ENCODE assay signal across 32 cellular contexts in genomic region chr2:137976274-137976673, GRCh38. TPM values are rescaled to one million over a fixed set of nuclear protein-coding genes. Genes with fewer than 3 reads are reported as not detected.
A peak's percentile ranks its signal among the peaks of the same experiment; 100 is the strongest.
DNase-seq lines count a peak whose midpoint lies in the region; ATAC-seq, FAIRE-seq and TF ChIP-seq lines count a peak whose summit lies in the region.
"Had no signal": no experiment of that assay in that cellular context is flagged by ENCODE, and none has a peak within 500 bp of the region (broad histone marks: within the 10 kb centered on the region; RNA-seq: fewer than 3 reads in every experiment).

No MANE protein-coding gene starts in this region.

- H3K27me3 ChIP-seq in hepatocyte (no peaks in the 10 kb centered on the region), prostate gland (replicated peaks; ENCODE audit: insufficient read depth) (no peaks in the 10 kb centered on the region)
- H3K27me3 ChIP-seq: cardiac muscle cell, sigmoid colon, upper lobe of left lung had no signal

- H3K27ac Mint-ChIP-seq in stimulated activated naive CD8-positive, alpha-beta T cell treated with anti-CD3 and anti-CD28 coated beads, Interleukin-15, amount 100 ng/mL, for 72 hours: no peak overlapping the region
- H3K27ac Mint-ChIP-seq: activated CD4-positive, alpha-beta memory T cell treated with anti-CD3 and anti-CD28 coated beads, Interleukin-2, amount 10 ng/mL, durations not matched to agents 7 days and 5 days; activated naive CD4-positive, alpha-beta T cell treated with anti-CD3 and anti-CD28 coated beads, Interleukin-2, amount 50 U/mL, for 24 hours; activated T-helper 2 cell treated with anti-CD3 and anti-CD28 coated beads, Interferon-gamma antibody, Interleukin-2, Interleukin-4, amounts not matched to agents 10 μg/mL and 5 μg/mL and 100 μg/mL, durations not matched to agents 14 hours and 24 hours and 36 hours; CD8-positive, alpha-beta T cell; effector memory CD8-positive, alpha-beta T cell had no signal

- H3K4me1 ChIP-seq in hepatocyte (ENCODE audit: insufficient read depth): peaks cover 14% of the 10 kb centered on the region
- H3K4me1 ChIP-seq in prostate gland (replicated peaks): peaks cover 5% of the 10 kb centered on the region
- H3K4me1 ChIP-seq: A549, sigmoid colon had no signal

- no peaks in the 10 kb centered on the region for H3K9me2 ChIP-seq in hepatocyte (replicated peaks; ENCODE audit: insufficient read depth)

- H2AFZ ChIP-seq in hepatocyte: no peak overlapping the region

- no peaks in the 10 kb centered on the region for H3K4me1 Mint-ChIP-seq in stimulated activated naive CD8-positive, alpha-beta T cell treated with anti-CD3 and anti-CD28 coated beads, Interleukin-15, amount 100 ng/mL, for 72 hours
- H3K4me1 Mint-ChIP-seq: activated CD4-positive, alpha-beta memory T cell treated with anti-CD3 and anti-CD28 coated beads, Interleukin-2, amount 10 ng/mL, durations not matched to agents 7 days and 5 days; activated naive CD4-positive, alpha-beta T cell treated with anti-CD3 and anti-CD28 coated beads, Interleukin-2, amount 50 U/mL, for 24 hours had no signal

- H4K20me1 ChIP-seq in hepatocyte (ENCODE audit: insufficient read depth, poor library complexity, severe bottlenecking): no peaks in the 10 kb centered on the region

- 74% methylated on average over 3 of the region's 3 CpGs for WGBS in hepatocyte (ENCODE audit: low lambda C conversion rate, missing lambda C conversion rate)
- 86% methylated on average over 3 of the region's 3 CpGs for WGBS in prostate gland

- TF ChIP-seq CTCF in 22Rv1 (IDR thresholded peaks at IDR 0.05): no peak
- TF ChIP-seq CTCF in VCaP (conservative IDR thresholded peaks at IDR 0.05): no peak
- no peak for TF ChIP-seq CTCF in hepatocyte (IDR thresholded peaks at IDR 0.05; ENCODE audit: poor library complexity)
- no peak for TF ChIP-seq CTCF in prostate gland (IDR thresholded peaks at IDR 0.05)

- ATAC-seq in stimulated activated naive CD8-positive, alpha-beta T cell treated with anti-CD3 and anti-CD28 coated beads, Interleukin-15, amount 100 ng/mL, for 72 hours: no peak
- ATAC-seq in GM18498 (IDR thresholded peaks at IDR 0.05; ENCODE audit: unreplicated experiment): no peak
- ATAC-seq: A549; CD8-positive, alpha-beta T cell; effector memory CD8-positive, alpha-beta T cell; GM12878; left ventricle myocardium superior had no signal

- H3K79me2 ChIP-seq in hepatocyte: no peaks in the 10 kb centered on the region

- TF ChIP-seq POLR2A in prostate gland (IDR thresholded peaks at IDR 0.05): no peak

- DNase-seq in hepatocyte (ENCODE audit: low spot score) (no peak), prostate gland (ENCODE audit: low spot score) (no peak), HTR-8/SVneo (ENCODE audit: insufficient read length, low spot score) (no peak), HT-29 (ENCODE audit: low spot score) (no peak)
- DNase-seq in stimulated activated naive CD8-positive, alpha-beta T cell treated with anti-CD3 and anti-CD28 coated beads, Interleukin-15, amount 100 ng/mL, for 72 hours: no peak
- DNase-seq: activated CD4-positive, alpha-beta memory T cell treated with anti-CD3 and anti-CD28 coated beads, Interleukin-2, amount 10 ng/mL, durations not matched to agents 7 days and 5 days; anterior cingulate cortex; CD8-positive, alpha-beta T cell; DMS 273 treated with DMSO at 0.1 percent for 48 hours; effector memory CD8-positive, alpha-beta T cell; foreskin fibroblast; H9; head of caudate nucleus; islet precursor cell; left ventricle myocardium superior; NCI-H1092; NCI-H1694 treated with DMSO at 0.1 percent for 48 hours; NCI-H446 treated with DMSO at 0.1 percent for 48 hours; posterior cingulate gyrus; sigmoid colon; stimulated activated CD4-positive, alpha-beta T cell treated with anti-CD3 and anti-CD28 coated beads, Interleukin-4, amount 100 ng/mL, for 1 hour; SW 1271; upper lobe of left lung had no signal

- H3K27me3 Mint-ChIP-seq in stimulated activated naive CD8-positive, alpha-beta T cell treated with anti-CD3 and anti-CD28 coated beads, Interleukin-15, amount 100 ng/mL, for 72 hours: peaks cover 9% of the 10 kb centered on the region
- H3K27me3 Mint-ChIP-seq: activated CD4-positive, alpha-beta memory T cell treated with anti-CD3 and anti-CD28 coated beads, Interleukin-2, amount 10 ng/mL, durations not matched to agents 7 days and 5 days; activated naive CD4-positive, alpha-beta T cell treated with anti-CD3 and anti-CD28 coated beads, Interleukin-2, amount 50 U/mL, for 24 hours; effector memory CD8-positive, alpha-beta T cell had no signal

- FAIRE-seq in HTR-8/SVneo (lab: Jason Lieb, UNC): no peak
- FAIRE-seq: A549, GM12878 had no signal

- no peak overlapping the region for H3K4me3 Mint-ChIP-seq in stimulated activated naive CD8-positive, alpha-beta T cell treated with anti-CD3 and anti-CD28 coated beads, Interleukin-15, amount 100 ng/mL, for 72 hours
- H3K4me3 Mint-ChIP-seq: activated CD4-positive, alpha-beta memory T cell treated with anti-CD3 and anti-CD28 coated beads, Interleukin-2, amount 10 ng/mL, durations not matched to agents 7 days and 5 days; activated naive CD4-positive, alpha-beta T cell treated with anti-CD3 and anti-CD28 coated beads, Interleukin-2, amount 50 U/mL, for 24 hours; CD8-positive, alpha-beta T cell; effector memory CD8-positive, alpha-beta T cell; H9 had no signal

- no peaks in the 10 kb centered on the region for H3K9me3 Mint-ChIP-seq in stimulated activated naive CD8-positive, alpha-beta T cell treated with anti-CD3 and anti-CD28 coated beads, Interleukin-15, amount 100 ng/mL, for 72 hours
- H3K9me3 Mint-ChIP-seq: activated CD4-positive, alpha-beta memory T cell treated with anti-CD3 and anti-CD28 coated beads, Interleukin-2, amount 10 ng/mL, durations not matched to agents 7 days and 5 days; activated naive CD4-positive, alpha-beta T cell treated with anti-CD3 and anti-CD28 coated beads, Interleukin-2, amount 50 U/mL, for 24 hours; activated T-helper 2 cell treated with anti-CD3 and anti-CD28 coated beads, Interferon-gamma antibody, Interleukin-2, Interleukin-4, amounts not matched to agents 10 μg/mL and 5 μg/mL and 100 μg/mL, durations not matched to agents 14 hours and 24 hours and 36 hours; CD8-positive, alpha-beta T cell; effector memory CD8-positive, alpha-beta T cell; H9 had no signal

- H3K36me3 ChIP-seq in hepatocyte (replicated peaks; ENCODE audit: insufficient read depth, low read depth): no peaks in the 10 kb centered on the region
- H3K36me3 ChIP-seq in prostate gland: no peaks in the 10 kb centered on the region
- H3K36me3 ChIP-seq: cardiac muscle cell had no signal

- H3K4me2 ChIP-seq in hepatocyte: no peak overlapping the region
- H3K4me2 ChIP-seq: A549 had no signal

- intact Hi-C loops in prostate gland (cut with DNase I): no loop called here

- H3K27ac ChIP-seq in 22Rv1: peak overlapping the region; percentile 87
- peak overlapping the region; percentile 93 for H3K27ac ChIP-seq in VCaP
- H3K27ac ChIP-seq in hepatocyte: peak overlapping the region; percentile 79
- peak overlapping the region; percentile 74 to 86 for H3K27ac ChIP-seq in prostate gland
- H3K27ac ChIP-seq: A549, cardiac muscle cell, coronary artery, sigmoid colon had no signal

- H3K9me3 ChIP-seq in hepatocyte (ENCODE audit: low read depth) (no peaks in the 10 kb centered on the region), prostate gland (no peaks in the 10 kb centered on the region)
- H3K9me3 ChIP-seq: A549, sigmoid colon, upper lobe of left lung had no signal

- H3K4me3 ChIP-seq in hepatocyte (no peak overlapping the region), prostate gland (no peak overlapping the region)
- H3K4me3 ChIP-seq: A549, cardiac muscle cell, coronary artery, GM12878, sigmoid colon, upper lobe of left lung had no signal

RNA-seq across cellular contexts. Expression of gene HNMT, which starts 12.0 kb away (rescaled TPM):
- total RNA-seq in hepatocyte: 26.3 and 39.7 TPM in 2 replicates
- polyA plus RNA-seq in hepatocyte: 16.4 and 23.4 TPM in 2 replicates
- 10 to 100 TPM; 43.9 to 83.2 TPM for total RNA-seq in prostate gland
- 18.8 and 27.2 TPM in 2 replicates for total RNA-seq in HT-29 (2014; rRNA removed; shearing (Covaris generic))
- total RNA-seq: activated CD4-positive, alpha-beta memory T cell treated with anti-CD3 and anti-CD28 coated beads, Interleukin-2, amount 10 ng/mL, durations not matched to agents 7 days and 5 days; activated T-helper 2 cell treated with anti-CD3 and anti-CD28 coated beads, Interferon-gamma antibody, Interleukin-2, Interleukin-4, amounts not matched to agents 10 μg/mL and 5 μg/mL and 100 μg/mL, durations not matched to agents 14 hours and 24 hours and 36 hours; CD8-positive, alpha-beta T cell; GM12878 had no signal
- polyA plus RNA-seq: GM12878 had no signal
